Comparison of ENCODE assay signal across 8 cellular contexts in the genomic region with DNA sequence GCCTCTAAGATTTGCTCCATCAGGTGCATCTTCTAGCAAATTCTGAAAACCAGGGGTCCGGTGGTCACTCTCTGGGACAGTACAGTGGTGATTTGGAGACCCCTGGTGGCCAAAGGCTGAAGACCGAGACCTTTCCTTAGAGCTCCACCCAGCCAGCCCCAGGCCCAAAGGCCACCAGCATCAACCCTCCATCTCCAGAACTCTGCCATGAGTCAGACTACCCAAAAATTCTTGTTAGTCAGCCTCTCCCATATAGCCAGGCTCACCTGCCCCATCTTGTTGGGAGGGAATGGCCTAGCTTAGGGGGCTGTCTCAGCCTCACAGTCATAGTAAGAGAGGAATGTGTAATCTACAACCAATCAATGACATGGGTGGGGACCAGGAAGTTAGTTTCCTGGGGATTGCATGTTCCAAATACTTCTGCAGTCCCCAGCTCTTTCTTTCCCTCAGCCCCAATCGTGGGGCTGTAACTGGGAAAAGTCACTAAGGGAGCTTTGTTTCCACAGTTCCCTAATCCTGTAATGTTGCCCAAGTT.
DNase-seq lines count a peak whose midpoint lies in the region; ATAC-seq and TF ChIP-seq lines count a peak whose summit lies in the region.

No MANE protein-coding gene starts in this region.

- ATAC-seq in GM21390 (IDR thresholded peaks at IDR 0.05; ENCODE audit: unreplicated experiment) (no peak), GM21529 (IDR thresholded peaks at IDR 0.05; ENCODE audit: unreplicated experiment) (no peak)

- H3K9ac ChIP-seq in MM.1S (ENCODE audit: low read length): no peak overlapping the region

- H3K4me1 ChIP-seq in MM.1S (ENCODE audit: low read length) (no peaks in the 10 kb centered on the region), neutrophil (ENCODE audit: control insufficient read depth in 1 of 2, insufficient read depth in 1 of 2, low read depth in 1 of 2, low read length in 1 of 2) (peaks cover 8% of the 10 kb centered on the region in 2 experiments)

- H3K4me2 ChIP-seq in MM.1S (ENCODE audit: low read depth, low read length): no peak overlapping the region

- H3K36me3 ChIP-seq in MM.1S (replicated peaks; ENCODE audit: insufficient read depth, low read length) (0 out of 2 replicates have a peak, but pooled peaks cover 4% of the 10 kb centered on the region), neutrophil (peaks cover 38% of the 10 kb centered on the region)

- no peak overlapping the region for H2AFZ ChIP-seq in MM.1S (ENCODE audit: low read length)

- H3F3A ChIP-seq in MM.1S (ENCODE audit: insufficient read depth, low read length): no peaks in the 10 kb centered on the region

- peaks cover 7% of the 10 kb centered on the region; the same call in 1 of the 2 replicates for H3K79me2 ChIP-seq in MM.1S (ENCODE audit: low read length)

- no peaks in the 10 kb centered on the region for H3K9me2 ChIP-seq in MM.1S (replicated peaks; ENCODE audit: insufficient read depth, low read length)

- DNase-seq in NK-92 treated with Interleukin-12 subunit alpha and Interleukin-12 subunit beta, amount 100 ng/mL, for 24 hours (lab: John Stamatoyannopoulos, UW): peak; percentile 7
- DNase-seq in NK-92 (lab: John Stamatoyannopoulos, UW; ENCODE audit: unreplicated experiment): no peak
- no peak for DNase-seq in MM.1S
- DNase-seq in activated CD8-positive, alpha-beta memory T cell treated with anti-CD3 and anti-CD28 coated beads for 24 hours: peak; percentile 73
- DNase-seq in foreskin fibroblast: peak; percentile 28 to 70

- H3K27me3 ChIP-seq in MM.1S (replicated peaks; ENCODE audit: insufficient read depth, low read length) (no peaks in the 10 kb centered on the region), neutrophil (no peaks in the 10 kb centered on the region)

- TF ChIP-seq CTCF in MM.1S (IDR thresholded peaks at IDR 0.05; ENCODE audit: low read length) (peak; percentile 62), foreskin fibroblast (IDR thresholded peaks at IDR 0.05; ENCODE audit: low read depth, low read length) (peak; percentile 77), neutrophil (IDR thresholded peaks at IDR 0.05) (peak; percentile 47)

- no peak overlapping the region for H3K27ac ChIP-seq in MM.1S (ENCODE audit: low read length)
- no peak overlapping the region for H3K27ac ChIP-seq in neutrophil

- H3K4me3 ChIP-seq in MM.1S (ENCODE audit: low read length) (no peak overlapping the region), foreskin fibroblast (ENCODE audit: low read depth in 1 of 2, low read length in 2 of 2) (no peak overlapping the region), neutrophil (ENCODE audit: low read depth in 1 of 2, low read length in 1 of 2) (no peak overlapping the region)

- no peaks in the 10 kb centered on the region for H4K20me1 ChIP-seq in MM.1S (ENCODE audit: insufficient read depth, low read length)

- H3K9me3 ChIP-seq in MM.1S (replicated peaks; ENCODE audit: insufficient read depth, low read length) (no peaks in the 10 kb centered on the region), neutrophil (no peaks in the 10 kb centered on the region)

Comparison
In these comparisons a context has a peak if more than half of its experiments do, and no peak if none do; other contexts are left out.
1. DNase-seq: peak in NK-92 treated with Interleukin-12 subunit alpha and Interleukin-12 subunit beta, amount 100 ng/mL, for 24 hours (single experiment), activated CD8-positive, alpha-beta memory T cell treated with anti-CD3 and anti-CD28 coated beads for 24 hours (single experiment) and foreskin fibroblast (2 of 2); none in NK-92 (single experiment) and MM.1S (single experiment).
2. Peak in every context shown above with its lines, with median percentiles within 50 percentile points of each other: CTCF ChIP-seq.